In genomic region chr9:6692891-6693361, GRCh38 we compare ENCODE assay signal across 1 cellular context.
TF ChIP-seq lines count a peak whose summit lies in the region.

No MANE protein-coding gene starts in this region.

TF ChIP-seq in WTC11, 78 proteins besides CTCF, POLR2A, EP300 and RAD21:
- TF ChIP-seq STAT6 (CRISPR knock-in tag; conservative IDR thresholded peaks at IDR 0.05; ENCODE audit: low read depth): no peak
- peak; percentile 38; the same call in 1 of the 2 replicates for TF ChIP-seq ERG (CRISPR knock-in tag; IDR thresholded peaks at IDR 0.05)
